Comparison of ENCODE assay signal across 14 cellular contexts in genomic region chr18:69957071-69957620, GRCh38. TPM values are rescaled to one million over a fixed set of nuclear protein-coding genes. Genes with fewer than 3 reads are reported as not detected.
DNase-seq lines count a peak whose midpoint lies in the region; ATAC-seq, FAIRE-seq and TF ChIP-seq lines count a peak whose summit lies in the region.
"Had no signal": no experiment of that assay in that cellular context is flagged by ENCODE, and none has a peak within 500 bp of the region (broad histone marks: within the 10 kb centered on the region; RNA-seq: fewer than 3 reads in every experiment).

No MANE protein-coding gene starts in this region.

- H2AFZ ChIP-seq in OCI-LY3 (ENCODE audit: low read depth, low read length) = peak overlapping the region; percentile 1; the same call in 1 of the 2 replicates
- no peak overlapping the region for H2AFZ ChIP-seq in mesenchymal stem cell (ENCODE audit: low read depth, low read length)

- TF ChIP-seq EP300 in upper lobe of left lung (IDR thresholded peaks at IDR 0.05) = no peak

- no peak for TF ChIP-seq CTCF in OCI-LY3 (IDR thresholded peaks at IDR 0.05; ENCODE audit: low read depth, low read length)
- TF ChIP-seq CTCF in CD14-positive monocyte (IDR thresholded peaks at IDR 0.05) = no peak
- no peak for TF ChIP-seq CTCF in upper lobe of left lung (IDR thresholded peaks at IDR 0.05)

- H3K23ac ChIP-seq in mesenchymal stem cell (ENCODE audit: low read length in 2 of 2) = no peak overlapping the region

- H4K8ac ChIP-seq in mesenchymal stem cell (ENCODE audit: low read length) = no peak overlapping the region

- H3K9me3 Mint-ChIP-seq in CD14-positive monocyte = peaks cover 0 to 4% (median 0%) of the 10 kb centered on the region in 7 donors
- H3K9me3 Mint-ChIP-seq in stimulated activated memory B cell treated with anti-CD40 and anti-IgM and Interleukin-4, amounts not matched to agents 10 μg/mL and 1 μg/mL and 100 μg/mL, for 72 hours = no peaks in the 10 kb centered on the region

- H3K27me3 ChIP-seq in OCI-LY3 (ENCODE audit: low read depth, low read length) (no peaks in the 10 kb centered on the region), mesenchymal stem cell (ENCODE audit: control insufficient read depth in 1 of 2, insufficient read depth in 1 of 2, low read length in 2 of 2) (no peaks in the 10 kb centered on the region), upper lobe of left lung (no peaks in the 10 kb centered on the region)

- 76% methylated on average over 10 of the region's 10 CpGs for WGBS in mesenchymal stem cell
- WGBS in upper lobe of left lung, 2 donors = 46 to 61% methylated on average over 10 of the region's 10 CpGs

- no peak overlapping the region for H2BK15ac ChIP-seq in mesenchymal stem cell (ENCODE audit: low read depth, poor library complexity, severe bottlenecking)

- H3K9ac ChIP-seq in OCI-LY3 (ENCODE audit: low read length) (peak overlapping the region; percentile 58), mesenchymal stem cell (ENCODE audit: low read length) (no peak overlapping the region)

- H3K4me1 Mint-ChIP-seq in CD14-positive monocyte = peaks cover 2% of the 10 kb centered on the region
- peaks cover 19% of the 10 kb centered on the region for H3K4me1 Mint-ChIP-seq in stimulated activated memory B cell treated with anti-CD40 and anti-IgM and Interleukin-4, amounts not matched to agents 10 μg/mL and 1 μg/mL and 100 μg/mL, for 72 hours
- H3K4me1 Mint-ChIP-seq: mesothelial cell of epicardium had no signal

- H3K36me3 ChIP-seq in OCI-LY3 (replicated peaks; ENCODE audit: low read depth, low read length) = peaks cover 21% of the 10 kb centered on the region
- H3K36me3 ChIP-seq in mesenchymal stem cell (ENCODE audit: control insufficient read depth in 1 of 2, insufficient read depth in 2 of 2, low read depth in 1 of 2, low read length in 2 of 2) = no peaks in the 10 kb centered on the region
- no peaks in the 10 kb centered on the region for H3K36me3 ChIP-seq in upper lobe of left lung

- no peak overlapping the region for H3K14ac ChIP-seq in mesenchymal stem cell (ENCODE audit: low read length in 2 of 2)

- H3K4me2 ChIP-seq in OCI-LY3 (ENCODE audit: low read length) (peak overlapping the region; percentile 76), mesenchymal stem cell (ENCODE audit: low read length, poor library complexity, severe bottlenecking) (no peak overlapping the region)

- intact Hi-C loops in CD14-positive monocyte (cut with micrococcal nuclease) = loop anchor here in 1 of 2 donors (5.0 kb wide), 1 partner anchor 465 kb away; no protein-coding TSS in a partner anchor

- peak; percentile 24 for ATAC-seq in GM21717 (IDR thresholded peaks at IDR 0.05; ENCODE audit: unreplicated experiment)
- ATAC-seq in upper lobe of left lung (ENCODE audit: low FRiP score in 2 of 2) = no peak
- no peak for ATAC-seq in stimulated activated memory B cell treated with anti-CD40 and anti-IgM and Interleukin-4, amounts not matched to agents 10 μg/mL and 1 μg/mL and 100 μg/mL, for 72 hours

- no peak overlapping the region for H3K4ac ChIP-seq in mesenchymal stem cell (ENCODE audit: low read depth in 1 of 2, low read length in 2 of 2)

- no peaks in the 10 kb centered on the region for H3K79me2 ChIP-seq in OCI-LY3 (ENCODE audit: low read length)

- H3K4me3 Mint-ChIP-seq in CD14-positive monocyte = no peak overlapping the region
- H3K4me3 Mint-ChIP-seq in stimulated activated memory B cell treated with anti-CD40 and anti-IgM and Interleukin-4, amounts not matched to agents 10 μg/mL and 1 μg/mL and 100 μg/mL, for 72 hours = no peak overlapping the region
- H3K4me3 Mint-ChIP-seq: mesothelial cell of epicardium had no signal

- TF ChIP-seq POLR2A in GM12891 (IDR thresholded peaks at IDR 0.05; ENCODE audit: low read depth, low read length) (no peak), upper lobe of left lung (IDR thresholded peaks at IDR 0.05) (no peak)

- H3K27ac ChIP-seq in OCI-LY3 (ENCODE audit: low read length) (peak overlapping the region; percentile 85), mesenchymal stem cell (ENCODE audit: low read length, poor library complexity, severe bottlenecking) (peak overlapping the region; percentile 14), upper lobe of left lung (no peak overlapping the region)

- peak; percentile 13 for FAIRE-seq in GM12891 (lab: Jason Lieb, UNC)
- FAIRE-seq: HTR-8/SVneo, islet of Langerhans had no signal

- no peak overlapping the region for H2AK5ac ChIP-seq in mesenchymal stem cell (ENCODE audit: low read length, severe bottlenecking)

- H3K79me1 ChIP-seq in mesenchymal stem cell (replicated peaks; ENCODE audit: low read length, poor library complexity, severe bottlenecking) = no peaks in the 10 kb centered on the region

- no peaks in the 10 kb centered on the region for H3K27me3 Mint-ChIP-seq in CD14-positive monocyte (ENCODE audit: low read depth in 3 of 3)
- H3K27me3 Mint-ChIP-seq in stimulated activated memory B cell treated with anti-CD40 and anti-IgM and Interleukin-4, amounts not matched to agents 10 μg/mL and 1 μg/mL and 100 μg/mL, for 72 hours = no peaks in the 10 kb centered on the region

- DNase-seq in GM12891 (ENCODE audit: insufficient read length, low spot score) (no peak), mesenchymal stem cell (no peak), CD14-positive monocyte (ENCODE audit: low spot score) (no peak), upper lobe of left lung (no peak), GOT3 (lab: John Stamatoyannopoulos, UW) (no peak)
- DNase-seq: amygdala, erythroblast had no signal

- no peak overlapping the region for H2BK120ac ChIP-seq in mesenchymal stem cell (ENCODE audit: low read depth, low read length)

- H3K4me3 ChIP-seq in OCI-LY3 (ENCODE audit: low read length) (peak overlapping the region; percentile 67), mesenchymal stem cell (ENCODE audit: insufficient read depth in 1 of 2, low read depth in 1 of 2, low read length in 2 of 2) (no peak overlapping the region), upper lobe of left lung (peak overlapping the region in 1 of 4 donors; percentile 13)

- no peak overlapping the region for H3K27ac Mint-ChIP-seq in CD14-positive monocyte
- H3K27ac Mint-ChIP-seq in stimulated activated memory B cell treated with anti-CD40 and anti-IgM and Interleukin-4, amounts not matched to agents 10 μg/mL and 1 μg/mL and 100 μg/mL, for 72 hours = no peak overlapping the region
- H3K27ac Mint-ChIP-seq: mesothelial cell of epicardium; T-helper 1 cell treated with Interleukin-12 subunit alpha and Interleukin-12 subunit beta and Interleukin-4 antibody, amounts not matched to agents 30 μg/mL and 1 μg/mL, for 36 hours had no signal

- H2BK12ac ChIP-seq in mesenchymal stem cell (ENCODE audit: low read length in 2 of 2) = no peak overlapping the region

- no peak overlapping the region for H4K91ac ChIP-seq in mesenchymal stem cell (ENCODE audit: low read length)

- H3K9me3 ChIP-seq in OCI-LY3 (ENCODE audit: insufficient read depth, low read length) (peaks cover 4% of the 10 kb centered on the region; the same call in 1 of the 2 replicates), mesenchymal stem cell (ENCODE audit: control insufficient read depth, low read length) (no peaks in the 10 kb centered on the region), upper lobe of left lung (no peaks in the 10 kb centered on the region)

- H3K18ac ChIP-seq in mesenchymal stem cell (ENCODE audit: low read depth in 1 of 2, low read length in 2 of 2) = no peak overlapping the region

- H3K4me1 ChIP-seq in OCI-LY3 (ENCODE audit: low read length) = peaks cover 58% of the 10 kb centered on the region
- peaks cover 6% of the 10 kb centered on the region for H3K4me1 ChIP-seq in mesenchymal stem cell (ENCODE audit: control insufficient read depth, insufficient read depth, low read depth, low read length)
- H3K4me1 ChIP-seq in upper lobe of left lung = no peaks in the 10 kb centered on the region

- peaks cover 0 to 3% of the 10 kb centered on the region in 2 donors for H3K36me3 Mint-ChIP-seq in CD14-positive monocyte
- peaks cover 9% of the 10 kb centered on the region for H3K36me3 Mint-ChIP-seq in stimulated activated memory B cell treated with anti-CD40 and anti-IgM and Interleukin-4, amounts not matched to agents 10 μg/mL and 1 μg/mL and 100 μg/mL, for 72 hours
- H3K36me3 Mint-ChIP-seq: mesothelial cell of epicardium had no signal

- H4K20me1 ChIP-seq in OCI-LY3 (ENCODE audit: insufficient read depth, low read length) = no peaks in the 10 kb centered on the region

- no peak overlapping the region for H2BK5ac ChIP-seq in mesenchymal stem cell (ENCODE audit: low read depth, low read length, poor library complexity, severe bottlenecking)

TF ChIP-seq in GM12891, 5 proteins besides CTCF, POLR2A, EP300 and RAD21:
- TF ChIP-seq POLR2AphosphoS5 (IDR thresholded peaks at IDR 0.05; ENCODE audit: low read depth, low read length) (no peak), POU2F2 (IDR thresholded peaks at IDR 0.05; ENCODE audit: low read depth, low read length) (no peak), SPI1 (IDR thresholded peaks at IDR 0.05; ENCODE audit: low read depth, low read length) (0 out of 2 replicates have a peak, but pooled peaks have one; percentile 31)

RNA-seq across cellular contexts. Expression of gene CD226, which starts 9.5 kb away (rescaled TPM):
- polyA plus RNA-seq in GM12891 (2012; ENCODE audit: low read depth, missing spikeins) = 65.3 TPM
- polyA plus RNA-seq in mesenchymal stem cell (2013, experiment 1 of 2) = 0.10 TPM
- polyA plus RNA-seq in mesenchymal stem cell (2013, experiment 2 of 2) = 0.15 TPM
- 1 to 10 TPM in 1 of 2 donors, under 1 TPM in 1; 0.53 to 1.1 TPM for polyA plus RNA-seq in CD14-positive monocyte
- total RNA-seq in upper lobe of left lung = 10 to 100 TPM in 2 of 6 donors, 1 to 10 TPM in 4; 3.3 to 26.5 (median 5.5) TPM

Comparison
In these comparisons a context has a peak if more than half of its experiments do, and no peak if none do; other contexts are left out.
1. H3K27ac ChIP-seq: peak in OCI-LY3 (single experiment) and mesenchymal stem cell (single experiment); none in upper lobe of left lung (0 of 4).